Comparison of ENCODE assay signal across 2 cellular contexts in genomic region chr2:68432696-68433658, GRCh38.
TF ChIP-seq lines count a peak whose summit lies in the region.

No MANE protein-coding gene starts in this region.

TF ChIP-seq in HepG2, 621 proteins besides CTCF, POLR2A, EP300 and RAD21:
- TF ChIP-seq ZNF274 (CRISPR knock-in tag; IDR thresholded peaks at IDR 0.05): 0 out of 2 replicates have a peak, but pooled peaks have one; percentile 21
- no peak for TF ChIP-seq CENPBD1 (CRISPR knock-in tag; IDR thresholded peaks at IDR 0.05; ENCODE audit: borderline replicate concordance, low read depth)
- no peak for TF ChIP-seq TRIM22 (IDR thresholded peaks at IDR 0.05)
- peak; percentile 17; the same call in 1 of the 2 replicates for TF ChIP-seq ZNF687 (CRISPR knock-in tag; IDR thresholded peaks at IDR 0.05)

TF ChIP-seq in WTC11, 78 proteins besides CTCF, POLR2A, EP300 and RAD21:
- no peak for TF ChIP-seq USF2 (CRISPR knock-in tag; IDR thresholded peaks at IDR 0.05)
- TF ChIP-seq NFE2L1 (CRISPR knock-in tag; IDR thresholded peaks at IDR 0.05): no peak
- no peak for TF ChIP-seq NFATC4 (CRISPR knock-in tag; IDR thresholded peaks at IDR 0.05)
- no peak for TF ChIP-seq ZNF416 (CRISPR knock-in tag; IDR thresholded peaks at IDR 0.05)
- no peak for TF ChIP-seq KAT7 (CRISPR knock-in tag; IDR thresholded peaks at IDR 0.05; ENCODE audit: borderline replicate concordance)
- no peak for TF ChIP-seq SOX15 (CRISPR knock-in tag; IDR thresholded peaks at IDR 0.05)
- TF ChIP-seq MLX (CRISPR knock-in tag; IDR thresholded peaks at IDR 0.05): no peak
- TF ChIP-seq PRDM15 (CRISPR knock-in tag; IDR thresholded peaks at IDR 0.05): no peak
- no peak for TF ChIP-seq ATF3 (CRISPR knock-in tag; conservative IDR thresholded peaks at IDR 0.05)
- no peak for TF ChIP-seq JAZF1 (CRISPR knock-in tag; IDR thresholded peaks at IDR 0.05)
- TF ChIP-seq ZNF532 (CRISPR knock-in tag; IDR thresholded peaks at IDR 0.05; ENCODE audit: borderline replicate concordance): no peak
TF ChIP-seq in WTC11: peak in this region for 0.
